Comparison of ENCODE assay signal across 15 cellular contexts in the genomic region with DNA sequence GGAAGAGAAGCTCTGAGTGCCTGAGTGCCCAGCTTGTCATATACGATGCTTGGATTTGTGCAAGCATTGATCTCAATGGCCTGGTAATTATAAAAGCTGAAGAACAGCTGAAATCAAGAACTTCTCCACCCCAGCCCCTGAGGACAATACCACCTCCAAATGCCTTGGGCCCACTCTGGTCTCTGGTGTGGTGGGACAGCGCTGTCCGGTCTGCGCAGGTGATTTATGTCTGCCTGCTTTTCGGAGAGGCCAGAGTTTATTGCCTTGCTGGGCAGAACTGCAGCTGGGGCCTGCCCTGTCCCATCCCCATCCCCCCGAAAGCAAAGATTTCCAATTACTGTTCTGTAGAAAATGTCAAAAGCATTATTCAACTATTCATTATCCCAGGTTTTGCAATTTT. TPM values are rescaled to one million over a fixed set of nuclear protein-coding genes. Genes with fewer than 3 reads are reported as not detected.
DNase-seq lines count a peak whose midpoint lies in the region; ATAC-seq and TF ChIP-seq lines count a peak whose summit lies in the region.
"Had no signal": no experiment of that assay in that cellular context is flagged by ENCODE, and none has a peak within 500 bp of the region (broad histone marks: within the 10 kb centered on the region; RNA-seq: fewer than 3 reads in every experiment).

No MANE protein-coding gene starts in this region.

- no peak overlapping the region for H3K27ac Mint-ChIP-seq in activated naive CD8-positive, alpha-beta T cell
- H3K27ac Mint-ChIP-seq in activated naive CD8-positive, alpha-beta T cell treated with anti-CD3 and anti-CD28 coated beads, Interleukin-2, amount 50 U/mL, for 24 hours = no peak overlapping the region
- no peak overlapping the region for H3K27ac Mint-ChIP-seq in stimulated activated naive B cell treated with anti-CD40 and anti-IgM and Interleukin-4, amounts not matched to agents 10 μg/mL and 1 μg/mL and 100 μg/mL, for 72 hours
- H3K27ac Mint-ChIP-seq: CD8-positive, alpha-beta T cell had no signal

- H3K36me3 Mint-ChIP-seq in activated naive CD8-positive, alpha-beta T cell = no peaks in the 10 kb centered on the region
- H3K36me3 Mint-ChIP-seq in activated naive CD8-positive, alpha-beta T cell treated with anti-CD3 and anti-CD28 coated beads, Interleukin-2, amount 50 U/mL, for 24 hours (ENCODE audit: low read depth) = no peaks in the 10 kb centered on the region
- no peaks in the 10 kb centered on the region for H3K36me3 Mint-ChIP-seq in stimulated activated naive B cell treated with anti-CD40 and anti-IgM and Interleukin-4, amounts not matched to agents 10 μg/mL and 1 μg/mL and 100 μg/mL, for 72 hours
- H3K36me3 Mint-ChIP-seq: CD8-positive, alpha-beta T cell had no signal

- no peak overlapping the region for H2AFZ ChIP-seq in OCI-LY3 (ENCODE audit: low read depth, low read length)
- no peak overlapping the region for H2AFZ ChIP-seq in hepatocyte

- no peaks in the 10 kb centered on the region for H3K9me3 ChIP-seq in OCI-LY3 (ENCODE audit: insufficient read depth, low read length)
- no peaks in the 10 kb centered on the region for H3K9me3 ChIP-seq in hepatocyte (ENCODE audit: low read depth)
- H3K9me3 ChIP-seq: esophagus squamous epithelium had no signal

- 71% methylated on average over 6 of the region's 6 CpGs for WGBS in hepatocyte (ENCODE audit: low lambda C conversion rate, missing lambda C conversion rate)

- no peaks in the 10 kb centered on the region for H3K9me2 ChIP-seq in hepatocyte (replicated peaks; ENCODE audit: insufficient read depth)

- H3K4me1 Mint-ChIP-seq in activated naive CD8-positive, alpha-beta T cell (ENCODE audit: low read depth) = peaks cover 14% of the 10 kb centered on the region
- H3K4me1 Mint-ChIP-seq in activated naive CD8-positive, alpha-beta T cell treated with anti-CD3 and anti-CD28 coated beads, Interleukin-2, amount 50 U/mL, for 24 hours = peaks cover 10% of the 10 kb centered on the region
- H3K4me1 Mint-ChIP-seq in stimulated activated naive B cell treated with anti-CD40 and anti-IgM and Interleukin-4, amounts not matched to agents 10 μg/mL and 1 μg/mL and 100 μg/mL, for 72 hours = peaks cover 12% of the 10 kb centered on the region in 2 donors

- no peak for ATAC-seq in activated naive CD8-positive, alpha-beta T cell treated with anti-CD3 and anti-CD28 coated beads, Interleukin-2, amount 50 U/mL, for 24 hours
- ATAC-seq in stimulated activated naive B cell treated with anti-CD40 and anti-IgM and Interleukin-4, amounts not matched to agents 10 μg/mL and 1 μg/mL and 100 μg/mL, for 72 hours (replicated peaks) = no peak

- peaks cover 10% of the 10 kb centered on the region for H3K27me3 ChIP-seq in OCI-LY3 (ENCODE audit: low read depth, low read length)
- peaks cover 45% of the 10 kb centered on the region for H3K27me3 ChIP-seq in hepatocyte

- peaks cover 11% of the 10 kb centered on the region for H3K27me3 Mint-ChIP-seq in activated naive CD8-positive, alpha-beta T cell
- H3K27me3 Mint-ChIP-seq in activated naive CD8-positive, alpha-beta T cell treated with anti-CD3 and anti-CD28 coated beads, Interleukin-2, amount 50 U/mL, for 24 hours = peaks cover 39% of the 10 kb centered on the region
- peaks cover 20 to 23% of the 10 kb centered on the region in 2 donors for H3K27me3 Mint-ChIP-seq in stimulated activated naive B cell treated with anti-CD40 and anti-IgM and Interleukin-4, amounts not matched to agents 10 μg/mL and 1 μg/mL and 100 μg/mL, for 72 hours

- peaks cover 12% of the 10 kb centered on the region for H3K4me1 ChIP-seq in OCI-LY3 (ENCODE audit: low read length)
- H3K4me1 ChIP-seq in hepatocyte (ENCODE audit: insufficient read depth) = peaks cover 9% of the 10 kb centered on the region

- H3K27ac ChIP-seq in OCI-LY3 (ENCODE audit: low read length) (no peak overlapping the region), hepatocyte (no peak overlapping the region)

- no peaks in the 10 kb centered on the region for H4K20me1 ChIP-seq in OCI-LY3 (ENCODE audit: insufficient read depth, low read length)
- H4K20me1 ChIP-seq in hepatocyte (ENCODE audit: insufficient read depth, poor library complexity, severe bottlenecking) = no peaks in the 10 kb centered on the region

- no peaks in the 10 kb centered on the region for H3K9me3 Mint-ChIP-seq in activated naive CD8-positive, alpha-beta T cell (ENCODE audit: low read depth)
- H3K9me3 Mint-ChIP-seq in activated naive CD8-positive, alpha-beta T cell treated with anti-CD3 and anti-CD28 coated beads, Interleukin-2, amount 50 U/mL, for 24 hours = no peaks in the 10 kb centered on the region
- no peaks in the 10 kb centered on the region for H3K9me3 Mint-ChIP-seq in stimulated activated naive B cell treated with anti-CD40 and anti-IgM and Interleukin-4, amounts not matched to agents 10 μg/mL and 1 μg/mL and 100 μg/mL, for 72 hours
- H3K9me3 Mint-ChIP-seq: activated CD8-positive, alpha-beta T cell treated with anti-CD3 and anti-CD28 coated beads for 36 hours; CD8-positive, alpha-beta T cell had no signal

- no peaks in the 10 kb centered on the region for H3K36me3 ChIP-seq in OCI-LY3 (replicated peaks; ENCODE audit: low read depth, low read length)
- no peaks in the 10 kb centered on the region for H3K36me3 ChIP-seq in hepatocyte (replicated peaks; ENCODE audit: insufficient read depth, low read depth)
- H3K36me3 ChIP-seq: esophagus squamous epithelium had no signal

- DNase-seq in activated naive CD8-positive, alpha-beta T cell treated with anti-CD3 and anti-CD28 coated beads, Interleukin-2, amount 50 U/mL, for 24 hours = no peak
- DNase-seq in hepatocyte (ENCODE audit: low spot score) (no peak), retina (peak; percentile 30)
- no peak for DNase-seq in stimulated activated naive B cell treated with anti-CD40 and anti-IgM and Interleukin-4, amounts not matched to agents 10 μg/mL and 1 μg/mL and 100 μg/mL, for 72 hours
- no peak for DNase-seq in effector CD8-positive, alpha-beta T cell (lab: John Stamatoyannopoulos, UW)
- DNase-seq in central memory CD4-positive, alpha-beta T cell = no peak
- DNase-seq: activated CD8-positive, alpha-beta T cell treated with anti-CD3 and anti-CD28 coated beads for 36 hours; CD8-positive, alpha-beta T cell; DND-41; esophagus squamous epithelium; NCI-H1436 treated with DMSO at 0.1 percent for 48 hours; NCI-H2227 treated with DMSO at 0.1 percent for 48 hours; stimulated activated CD4-positive, alpha-beta T cell treated with anti-CD3 and anti-CD28 coated beads, Interleukin-12 subunit alpha, Interleukin-12 subunit beta, amount 100 ng/mL, for 4 hours had no signal

- H3K79me2 ChIP-seq in OCI-LY3 (ENCODE audit: low read length) (no peaks in the 10 kb centered on the region), hepatocyte (no peaks in the 10 kb centered on the region)

- H3K4me3 Mint-ChIP-seq in activated naive CD8-positive, alpha-beta T cell = peak overlapping the region; percentile 38
- no peak overlapping the region for H3K4me3 Mint-ChIP-seq in activated naive CD8-positive, alpha-beta T cell treated with anti-CD3 and anti-CD28 coated beads, Interleukin-2, amount 50 U/mL, for 24 hours
- peak overlapping the region in 1 of 2 donors; percentile 83 for H3K4me3 Mint-ChIP-seq in stimulated activated naive B cell treated with anti-CD40 and anti-IgM and Interleukin-4, amounts not matched to agents 10 μg/mL and 1 μg/mL and 100 μg/mL, for 72 hours

- no peak overlapping the region; the same call in 1 of the 2 replicates for H3K9ac ChIP-seq in OCI-LY3 (ENCODE audit: low read length)

- peak overlapping the region; percentile 79; the same call in 1 of the 2 replicates for H3K4me3 ChIP-seq in OCI-LY3 (ENCODE audit: low read length)
- H3K4me3 ChIP-seq in hepatocyte = no peak overlapping the region

- TF ChIP-seq CTCF in OCI-LY3 (IDR thresholded peaks at IDR 0.05; ENCODE audit: low read depth, low read length) (no peak), hepatocyte (IDR thresholded peaks at IDR 0.05; ENCODE audit: poor library complexity) (no peak)

- H3K4me2 ChIP-seq in OCI-LY3 (ENCODE audit: low read length) (peak overlapping the region; percentile 76), hepatocyte (peak overlapping the region; percentile 85)

RNA-seq across cellular contexts. Expression of a gene that starts 1.1 kb away (rescaled TPM):
- 1.9 and 4.0 TPM in 2 replicates for total RNA-seq in hepatocyte
- 1.7 and 1.8 TPM in 2 replicates for polyA plus RNA-seq in hepatocyte
- total RNA-seq: activated CD8-positive, alpha-beta T cell treated with anti-CD3 and anti-CD28 coated beads for 36 hours had no signal
